Comparison of ENCODE assay signal across 13 cellular contexts in the genomic region with DNA sequence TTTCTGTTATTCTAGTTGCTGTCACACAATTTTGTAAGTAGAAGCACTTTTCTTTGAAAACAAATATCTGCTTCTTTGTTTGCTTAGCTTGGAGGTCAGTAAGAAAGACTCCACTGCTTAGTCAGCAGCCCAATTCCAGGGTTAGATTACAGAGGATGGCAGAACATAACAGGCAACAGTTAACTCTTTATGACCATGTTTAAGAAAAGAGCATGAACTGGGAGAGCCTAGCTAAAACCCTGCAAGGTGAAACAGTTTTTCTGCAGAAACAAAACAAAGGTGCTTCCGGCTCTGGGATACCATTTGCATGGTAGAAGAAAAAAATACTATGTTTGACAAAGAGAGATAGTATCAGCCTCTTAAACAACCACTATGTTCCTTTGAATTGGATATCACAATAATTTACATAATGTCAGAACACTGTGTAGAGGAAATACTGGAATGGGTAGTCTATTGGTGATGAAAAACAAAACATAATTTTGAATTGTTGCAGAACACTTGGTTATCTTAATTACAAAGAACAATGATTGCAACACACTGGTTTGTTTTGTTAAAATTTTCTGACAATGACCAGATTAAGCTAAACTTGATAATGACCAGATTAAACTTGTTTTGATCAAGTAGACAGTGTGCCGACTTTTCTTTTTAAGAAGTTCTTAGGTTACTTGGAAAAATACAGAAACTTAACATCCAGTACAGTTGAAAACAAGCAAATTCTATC. TPM values are rescaled to one million over a fixed set of nuclear protein-coding genes. Genes with fewer than 3 reads are reported as not detected.
DNase-seq lines count a peak whose midpoint lies in the region; ATAC-seq and TF ChIP-seq lines count a peak whose summit lies in the region.
"Had no signal": no experiment of that assay in that cellular context is flagged by ENCODE, and none has a peak within 500 bp of the region (broad histone marks: within the 10 kb centered on the region; RNA-seq: fewer than 3 reads in every experiment).

No MANE protein-coding gene starts in this region.

- no peak overlapping the region for H3K4me3 ChIP-seq in HAP-1
- H3K4me3 ChIP-seq in neural progenitor cell, result no peak overlapping the region
- no peak overlapping the region for H3K4me3 ChIP-seq in testis
- H3K4me3 ChIP-seq: dorsolateral prefrontal cortex, heart left ventricle had no signal

- H3K79me2 ChIP-seq in neural progenitor cell (ENCODE audit: low read depth), result no peaks in the 10 kb centered on the region

- in situ Hi-C loops in HAP-1 (cut with MboI; ENCODE audit: low sequenced_read_pairs), result no loop called here

- no peaks in the 10 kb centered on the region for H3K36me3 ChIP-seq in HAP-1 (replicated peaks)
- no peaks in the 10 kb centered on the region for H3K36me3 ChIP-seq in neural progenitor cell
- H3K36me3 ChIP-seq in testis (ENCODE audit: low read depth, missing control alignments), result no peaks in the 10 kb centered on the region
- H3K36me3 ChIP-seq: heart left ventricle had no signal

- H3K27me3 Mint-ChIP-seq in neural progenitor cell (ENCODE audit: insufficient read depth, low read depth), result peaks cover 4% of the 10 kb centered on the region

- peak overlapping the region; percentile 43 for H3K4me2 ChIP-seq in neural progenitor cell

- ATAC-seq in HG02884 (IDR thresholded peaks at IDR 0.05; ENCODE audit: unreplicated experiment) (no peak), GM19397 (IDR thresholded peaks at IDR 0.05; ENCODE audit: unreplicated experiment) (no peak)
- ATAC-seq: heart left ventricle had no signal

- H3K27ac ChIP-seq in neural progenitor cell (no peak overlapping the region), testis (no peak overlapping the region)
- H3K27ac ChIP-seq: dorsolateral prefrontal cortex, heart left ventricle had no signal

- no peak overlapping the region for H3K9ac ChIP-seq in neural progenitor cell

- WGBS in testis, 2 donors, result 30 to 40% methylated on average over 2 of the region's 2 CpGs

- H3K27ac Mint-ChIP-seq in neural progenitor cell, result peak overlapping the region; percentile 75
- H3K27ac Mint-ChIP-seq: CD4-positive, alpha-beta T cell had no signal

- H3F3A ChIP-seq in neural progenitor cell (ENCODE audit: low read depth), result no peaks in the 10 kb centered on the region

- no peak for TF ChIP-seq POLR2A in testis (IDR thresholded peaks at IDR 0.05)

- H3K27me3 ChIP-seq in HAP-1 (ENCODE audit: low read depth), result peaks cover 13% of the 10 kb centered on the region
- no peaks in the 10 kb centered on the region for H3K27me3 ChIP-seq in neural progenitor cell
- no peaks in the 10 kb centered on the region for H3K27me3 ChIP-seq in testis
- H3K27me3 ChIP-seq: dorsolateral prefrontal cortex, heart left ventricle had no signal

- intact Hi-C loops in testis (cut with DNase I; ENCODE audit: low total_unique reads), result no loop called here

- H4K20me1 ChIP-seq in neural progenitor cell (ENCODE audit: low read depth), result no peaks in the 10 kb centered on the region

- H3K4me1 Mint-ChIP-seq in neural progenitor cell, result peaks cover 13% of the 10 kb centered on the region

- H3K9me3 ChIP-seq in HAP-1, result no peaks in the 10 kb centered on the region
- H3K9me3 ChIP-seq in neural progenitor cell (ENCODE audit: low read depth), result no peaks in the 10 kb centered on the region
- no peaks in the 10 kb centered on the region for H3K9me3 ChIP-seq in testis
- H3K9me3 ChIP-seq: heart left ventricle had no signal

- TF ChIP-seq CTCF in neural progenitor cell (IDR thresholded peaks at IDR 0.05), result no peak
- no peak for TF ChIP-seq CTCF in testis (IDR thresholded peaks at IDR 0.05)

- H3K4me3 Mint-ChIP-seq in neural progenitor cell, result peak overlapping the region; percentile 57
- H3K4me3 Mint-ChIP-seq: CD4-positive, alpha-beta T cell had no signal

- DNase-seq in HAP-1 (ENCODE audit: low spot score in 2 of 2), result peak; percentile 60 to 91
- DNase-seq in NCI-H2227 treated with DMSO at 0.1 percent for 48 hours (lab: John Stamatoyannopoulos, UW), result peak; percentile 79
- DNase-seq in fibroblast of peridontal ligament (ENCODE audit: extremely low read depth), result peak; percentile 70
- no peak for DNase-seq in neural progenitor cell (ENCODE audit: low spot score)
- no peak for DNase-seq in HUDEP-2 (lab: John Stamatoyannopoulos, UW; ENCODE audit: unreplicated experiment in 76 of 76)
- DNase-seq in testis, result no peak
- DNase-seq: activated gamma-delta T cell; CD4-positive, alpha-beta T cell; dorsolateral prefrontal cortex; heart left ventricle; SW 1271 had no signal

- peak overlapping the region; percentile 74 for H2AFZ ChIP-seq in neural progenitor cell (replicated peaks)

- H3K9me3 Mint-ChIP-seq in neural progenitor cell, result no peaks in the 10 kb centered on the region
- H3K9me3 Mint-ChIP-seq: CD4-positive, alpha-beta T cell had no signal

- H3K4me1 ChIP-seq in HAP-1, result peaks cover 15% of the 10 kb centered on the region
- peaks cover 9% of the 10 kb centered on the region for H3K4me1 ChIP-seq in neural progenitor cell
- peaks cover 11% of the 10 kb centered on the region for H3K4me1 ChIP-seq in testis
- H3K4me1 ChIP-seq: heart left ventricle had no signal

- no peaks in the 10 kb centered on the region for H3K36me3 Mint-ChIP-seq in neural progenitor cell

RNA-seq across cellular contexts. Expression of gene PPM1H, which starts 22.4 kb away (rescaled TPM):
- total RNA-seq in neural progenitor cell (ENCODE audit: low replicate concordance) (3.5 and 4.6 TPM in 2 replicates), testis (1 to 10 TPM; 2.5 to 9.1 TPM)
- 2.7 TPM for polyA plus RNA-seq in testis (ENCODE audit: insufficient read depth, low read depth, low replicate concordance)
- total RNA-seq: CD4-positive, alpha-beta T cell had no signal

Comparison
In these comparisons a context has a peak if more than half of its experiments do, and no peak if none do; other contexts are left out.
1. DNase-seq: peak in HAP-1 (2 of 2), NCI-H2227 treated with DMSO at 0.1 percent for 48 hours (single experiment) and fibroblast of peridontal ligament (single experiment); none in neural progenitor cell (single experiment), HUDEP-2 (0 of 76) and testis (single experiment).